In the genomic region with DNA sequence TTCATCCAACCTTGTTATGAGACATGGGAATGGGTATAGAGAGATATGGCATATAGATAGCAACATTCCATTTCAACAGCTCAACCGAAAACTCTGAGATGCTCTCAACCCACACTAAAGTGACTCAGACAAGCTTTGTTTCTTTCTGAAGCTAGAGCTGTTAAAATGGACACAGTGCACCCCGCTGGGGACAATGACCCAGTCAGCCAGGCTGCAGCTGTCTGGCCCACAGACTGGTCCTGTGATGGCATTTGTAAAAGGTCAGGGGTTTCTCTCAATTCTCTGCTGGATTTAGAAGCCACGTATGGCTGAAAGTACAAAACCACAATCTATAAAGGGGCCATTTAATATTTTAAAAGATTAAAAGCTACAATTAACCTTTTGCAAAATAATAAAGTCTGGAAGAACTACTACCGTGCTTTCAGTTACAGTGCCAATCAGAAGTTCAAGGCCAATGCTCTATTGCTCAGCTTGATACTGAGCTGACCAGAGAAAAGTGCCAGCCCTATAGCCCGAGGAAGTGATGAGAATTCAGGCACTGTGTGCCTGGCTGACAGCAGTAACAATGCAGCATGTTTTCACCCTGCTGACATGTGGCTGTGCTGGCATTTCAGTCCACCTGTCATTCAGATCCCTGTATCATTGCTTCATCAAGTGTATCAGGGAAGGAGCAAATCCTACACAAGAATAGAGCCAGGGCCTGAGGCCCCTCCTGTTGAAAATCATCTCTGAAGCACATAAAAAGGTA, we compare ENCODE assay signal across 1 cellular context.
TF ChIP-seq lines count a peak whose summit lies in the region.

No MANE protein-coding gene starts in this region.

TF ChIP-seq in GM23338, 12 proteins besides CTCF, POLR2A, EP300 and RAD21 (continued from another document):
- TF ChIP-seq, protein P1, sequence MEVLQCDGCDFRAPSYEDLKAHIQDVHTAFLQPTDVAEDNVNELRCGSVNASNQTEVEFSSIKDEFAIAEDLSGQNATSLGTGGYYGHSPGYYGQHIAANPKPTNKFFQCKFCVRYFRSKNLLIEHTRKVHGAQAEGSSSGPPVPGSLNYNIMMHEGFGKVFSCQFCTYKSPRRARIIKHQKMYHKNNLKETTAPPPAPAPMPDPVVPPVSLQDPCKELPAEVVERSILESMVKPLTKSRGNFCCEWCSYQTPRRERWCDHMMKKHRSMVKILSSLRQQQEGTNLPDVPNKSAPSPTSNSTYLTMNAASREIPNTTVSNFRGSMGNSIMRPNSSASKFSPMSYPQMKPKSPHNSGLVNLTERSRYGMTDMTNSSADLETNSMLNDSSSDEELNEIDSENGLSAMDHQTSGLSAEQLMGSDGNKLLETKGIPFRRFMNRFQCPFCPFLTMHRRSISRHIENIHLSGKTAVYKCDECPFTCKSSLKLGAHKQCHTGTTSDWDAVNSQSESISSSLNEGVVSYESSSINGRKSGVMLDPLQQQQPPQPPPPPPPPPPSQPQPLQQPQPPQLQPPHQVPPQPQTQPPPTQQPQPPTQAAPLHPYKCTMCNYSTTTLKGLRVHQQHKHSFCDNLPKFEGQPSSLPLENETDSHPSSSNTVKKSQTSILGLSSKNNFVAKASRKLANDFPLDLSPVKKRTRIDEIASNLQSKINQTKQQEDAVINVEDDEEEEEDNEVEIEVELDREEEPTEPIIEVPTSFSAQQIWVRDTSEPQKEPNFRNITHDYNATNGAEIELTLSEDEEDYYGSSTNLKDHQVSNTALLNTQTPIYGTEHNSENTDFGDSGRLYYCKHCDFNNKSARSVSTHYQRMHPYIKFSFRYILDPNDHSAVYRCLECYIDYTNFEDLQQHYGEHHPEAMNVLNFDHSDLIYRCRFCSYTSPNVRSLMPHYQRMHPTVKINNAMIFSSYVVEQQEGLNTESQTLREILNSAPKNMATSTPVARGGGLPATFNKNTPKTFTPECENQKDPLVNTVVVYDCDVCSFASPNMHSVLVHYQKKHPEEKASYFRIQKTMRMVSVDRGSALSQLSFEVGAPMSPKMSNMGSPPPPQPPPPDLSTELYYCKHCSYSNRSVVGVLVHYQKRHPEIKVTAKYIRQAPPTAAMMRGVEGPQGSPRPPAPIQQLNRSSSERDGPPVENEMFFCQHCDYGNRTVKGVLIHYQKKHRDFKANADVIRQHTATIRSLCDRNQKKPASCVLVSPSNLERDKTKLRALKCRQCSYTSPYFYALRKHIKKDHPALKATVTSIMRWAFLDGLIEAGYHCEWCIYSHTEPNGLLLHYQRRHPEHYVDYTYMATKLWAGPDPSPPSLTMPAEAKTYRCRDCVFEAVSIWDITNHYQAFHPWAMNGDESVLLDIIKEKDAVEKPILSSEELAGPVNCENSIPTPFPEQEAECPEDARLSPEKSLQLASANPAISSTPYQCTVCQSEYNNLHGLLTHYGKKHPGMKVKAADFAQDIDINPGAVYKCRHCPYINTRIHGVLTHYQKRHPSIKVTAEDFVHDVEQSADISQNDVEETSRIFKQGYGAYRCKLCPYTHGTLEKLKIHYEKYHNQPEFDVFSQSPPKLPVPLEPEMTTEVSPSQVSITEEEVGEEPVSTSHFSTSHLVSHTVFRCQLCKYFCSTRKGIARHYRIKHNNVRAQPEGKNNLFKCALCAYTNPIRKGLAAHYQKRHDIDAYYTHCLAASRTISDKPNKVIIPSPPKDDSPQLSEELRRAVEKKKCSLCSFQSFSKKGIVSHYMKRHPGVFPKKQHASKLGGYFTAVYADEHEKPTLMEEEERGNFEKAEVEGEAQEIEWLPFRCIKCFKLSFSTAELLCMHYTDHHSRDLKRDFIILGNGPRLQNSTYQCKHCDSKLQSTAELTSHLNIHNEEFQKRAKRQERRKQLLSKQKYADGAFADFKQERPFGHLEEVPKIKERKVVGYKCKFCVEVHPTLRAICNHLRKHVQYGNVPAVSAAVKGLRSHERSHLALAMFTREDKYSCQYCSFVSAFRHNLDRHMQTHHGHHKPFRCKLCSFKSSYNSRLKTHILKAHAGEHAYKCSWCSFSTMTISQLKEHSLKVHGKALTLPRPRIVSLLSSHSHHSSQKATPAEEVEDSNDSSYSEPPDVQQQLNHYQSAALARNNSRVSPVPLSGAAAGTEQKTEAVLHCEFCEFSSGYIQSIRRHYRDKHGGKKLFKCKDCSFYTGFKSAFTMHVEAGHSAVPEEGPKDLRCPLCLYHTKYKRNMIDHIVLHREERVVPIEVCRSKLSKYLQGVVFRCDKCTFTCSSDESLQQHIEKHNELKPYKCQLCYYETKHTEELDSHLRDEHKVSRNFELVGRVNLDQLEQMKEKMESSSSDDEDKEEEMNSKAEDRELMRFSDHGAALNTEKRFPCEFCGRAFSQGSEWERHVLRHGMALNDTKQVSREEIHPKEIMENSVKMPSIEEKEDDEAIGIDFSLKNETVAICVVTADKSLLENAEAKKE (CRISPR knock-in tag; IDR thresholded peaks at IDR 0.05): no peak
- TF ChIP-seq, protein P2, sequence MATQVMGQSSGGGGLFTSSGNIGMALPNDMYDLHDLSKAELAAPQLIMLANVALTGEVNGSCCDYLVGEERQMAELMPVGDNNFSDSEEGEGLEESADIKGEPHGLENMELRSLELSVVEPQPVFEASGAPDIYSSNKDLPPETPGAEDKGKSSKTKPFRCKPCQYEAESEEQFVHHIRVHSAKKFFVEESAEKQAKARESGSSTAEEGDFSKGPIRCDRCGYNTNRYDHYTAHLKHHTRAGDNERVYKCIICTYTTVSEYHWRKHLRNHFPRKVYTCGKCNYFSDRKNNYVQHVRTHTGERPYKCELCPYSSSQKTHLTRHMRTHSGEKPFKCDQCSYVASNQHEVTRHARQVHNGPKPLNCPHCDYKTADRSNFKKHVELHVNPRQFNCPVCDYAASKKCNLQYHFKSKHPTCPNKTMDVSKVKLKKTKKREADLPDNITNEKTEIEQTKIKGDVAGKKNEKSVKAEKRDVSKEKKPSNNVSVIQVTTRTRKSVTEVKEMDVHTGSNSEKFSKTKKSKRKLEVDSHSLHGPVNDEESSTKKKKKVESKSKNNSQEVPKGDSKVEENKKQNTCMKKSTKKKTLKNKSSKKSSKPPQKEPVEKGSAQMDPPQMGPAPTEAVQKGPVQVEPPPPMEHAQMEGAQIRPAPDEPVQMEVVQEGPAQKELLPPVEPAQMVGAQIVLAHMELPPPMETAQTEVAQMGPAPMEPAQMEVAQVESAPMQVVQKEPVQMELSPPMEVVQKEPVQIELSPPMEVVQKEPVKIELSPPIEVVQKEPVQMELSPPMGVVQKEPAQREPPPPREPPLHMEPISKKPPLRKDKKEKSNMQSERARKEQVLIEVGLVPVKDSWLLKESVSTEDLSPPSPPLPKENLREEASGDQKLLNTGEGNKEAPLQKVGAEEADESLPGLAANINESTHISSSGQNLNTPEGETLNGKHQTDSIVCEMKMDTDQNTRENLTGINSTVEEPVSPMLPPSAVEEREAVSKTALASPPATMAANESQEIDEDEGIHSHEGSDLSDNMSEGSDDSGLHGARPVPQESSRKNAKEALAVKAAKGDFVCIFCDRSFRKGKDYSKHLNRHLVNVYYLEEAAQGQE (IDR thresholded peaks at IDR 0.05; ENCODE audit: unreplicated experiment): no peak
- no peak for TF ChIP-seq EZH2phosphoT487 (IDR thresholded peaks at IDR 0.05; ENCODE audit: unreplicated experiment)
- no peak for TF ChIP-seq CREB1 (CRISPR knock-in tag; IDR thresholded peaks at IDR 0.05; ENCODE audit: low read depth)
